In the genomic region with DNA sequence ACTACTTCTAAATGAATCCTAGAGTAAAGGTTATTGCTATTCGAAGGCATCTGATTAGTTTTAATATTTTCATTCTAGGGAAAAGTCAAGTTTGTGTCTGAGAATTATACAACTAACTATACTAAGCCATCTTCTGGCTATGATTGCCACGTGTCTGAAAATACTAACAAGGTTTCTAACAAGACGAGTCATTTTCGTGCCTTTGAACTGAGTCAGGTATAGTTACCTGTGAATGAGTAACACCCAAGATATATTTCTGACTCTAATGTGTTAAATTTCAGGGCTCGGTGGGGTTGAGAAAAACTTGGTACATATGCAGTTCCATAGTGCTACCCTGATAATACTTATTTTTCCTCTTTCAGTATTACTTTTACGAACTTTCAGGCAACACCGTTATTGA, we compare ENCODE assay signal across 28 cellular contexts.
"Had no signal": no experiment of that assay in that cellular context is flagged by ENCODE, and none has a peak within 500 bp of the region (broad histone marks: within the 10 kb centered on the region; RNA-seq: fewer than 3 reads in every experiment).

No MANE protein-coding gene starts in this region.

- H3K4me1 Mint-ChIP-seq: nephron had no signal

- H3K27ac ChIP-seq: brain microvascular endothelial cell, esophagus squamous epithelium, neutrophil, sigmoid colon, suprapubic skin, tibial artery, WERI-Rb-1 had no signal

- H3K9me3 ChIP-seq: esophagus squamous epithelium, neutrophil, sigmoid colon, suprapubic skin, tibial artery had no signal

- H3K27ac Mint-ChIP-seq: activated CD8-positive, alpha-beta T cell treated with anti-CD3 and anti-CD28 coated beads for 36 hours; activated T-helper 17 cell treated with anti-CD3 and anti-CD28 coated beads, Interleukin-2, amount 50 U/mL, for 72 hours; nephron; progenitor cell of endocrine pancreas; stimulated activated memory B cell treated with anti-CD40 and anti-IgM and Interleukin-4, amounts not matched to agents 10 μg/mL and 1 μg/mL and 100 μg/mL, for 72 hours had no signal

- H3K9me3 Mint-ChIP-seq: activated CD8-positive, alpha-beta T cell treated with anti-CD3 and anti-CD28 coated beads for 36 hours; activated T-cell treated with anti-CD3 and anti-CD28 coated beads, Interleukin-2, amount 50 U/mL, for 4 hours; activated T-helper 17 cell treated with anti-CD3 and anti-CD28 coated beads, Interleukin-2, amount 50 U/mL, for 72 hours; nephron; stimulated activated memory B cell treated with anti-CD40 and anti-IgM and Interleukin-4, amounts not matched to agents 10 μg/mL and 1 μg/mL and 100 μg/mL, for 72 hours had no signal

- DNase-seq: activated CD4-positive, alpha-beta T cell treated with anti-CD3 and anti-CD28 coated beads, Interleukin-2, amount 50 U/mL, for 1 hour; activated CD8-positive, alpha-beta T cell treated with anti-CD3 and anti-CD28 coated beads for 36 hours; activated gamma-delta T cell treated with Interleukin-2 at 50 U/mL for 16 hours; activated naive CD4-positive, alpha-beta T cell treated with anti-CD3 and anti-CD28 coated beads, Interleukin-2, amount 50 U/mL, for 16 hours; activated T-cell treated with anti-CD3 and anti-CD28 coated beads, Interleukin-2, amount 50 U/mL, for 4 hours; amniotic stem cell; brain microvascular endothelial cell; central memory CD4-positive, alpha-beta T cell; esophagus squamous epithelium; left cardiac atrium; left ventricle myocardium superior; retina; sigmoid colon; small intestine; stimulated activated CD4-positive, alpha-beta T cell treated with anti-CD3 and anti-CD28 coated beads, Interleukin-1b, Interleukin-23, amount 100 ng/mL, for 48 hours; stimulated activated CD4-positive, alpha-beta T cell treated with anti-CD3 and anti-CD28 coated beads, Interleukin-4, amount 100 ng/mL, for 4 hours; stimulated activated CD8-positive, alpha-beta memory T cell treated with anti-CD3 and anti-CD28 coated beads, Interleukin-4, amount 100 ng/mL, for 48 hours; tibial artery; WERI-Rb-1 had no signal

- FAIRE-seq: astrocyte, frontal cortex, small intestine, TTC549 had no signal

- H3K4me1 ChIP-seq: esophagus squamous epithelium, sigmoid colon, suprapubic skin, tibial artery had no signal

- H3K4me3 ChIP-seq: esophagus squamous epithelium, sigmoid colon, suprapubic skin, tibial artery had no signal

- ATAC-seq: activated CD8-positive, alpha-beta T cell treated with anti-CD3 and anti-CD28 coated beads for 36 hours; activated T-cell treated with anti-CD3 and anti-CD28 coated beads, Interleukin-2, amount 50 U/mL, for 4 hours; activated T-helper 17 cell treated with anti-CD3 and anti-CD28 coated beads, Interleukin-2, amount 50 U/mL, for 72 hours; left cardiac atrium; left ventricle myocardium superior; stimulated activated memory B cell treated with anti-CD40 and anti-IgM and Interleukin-4, amounts not matched to agents 10 μg/mL and 1 μg/mL and 100 μg/mL, for 72 hours had no signal

- H3K27me3 Mint-ChIP-seq: activated CD8-positive, alpha-beta T cell treated with anti-CD3 and anti-CD28 coated beads for 36 hours; activated T-helper 17 cell treated with anti-CD3 and anti-CD28 coated beads, Interleukin-2, amount 50 U/mL, for 72 hours; progenitor cell of endocrine pancreas; stimulated activated memory B cell treated with anti-CD40 and anti-IgM and Interleukin-4, amounts not matched to agents 10 μg/mL and 1 μg/mL and 100 μg/mL, for 72 hours had no signal

- H3K27me3 ChIP-seq: brain microvascular endothelial cell, esophagus squamous epithelium, neutrophil, sigmoid colon, suprapubic skin, tibial artery had no signal

- H3K4me3 Mint-ChIP-seq: activated CD8-positive, alpha-beta T cell treated with anti-CD3 and anti-CD28 coated beads for 36 hours; activated T-cell treated with anti-CD3 and anti-CD28 coated beads, Interleukin-2, amount 50 U/mL, for 4 hours; activated T-helper 17 cell treated with anti-CD3 and anti-CD28 coated beads, Interleukin-2, amount 50 U/mL, for 72 hours; nephron; stimulated activated memory B cell treated with anti-CD40 and anti-IgM and Interleukin-4, amounts not matched to agents 10 μg/mL and 1 μg/mL and 100 μg/mL, for 72 hours had no signal
